Comparison of ENCODE assay signal across 10 cellular contexts in the genomic region with DNA sequence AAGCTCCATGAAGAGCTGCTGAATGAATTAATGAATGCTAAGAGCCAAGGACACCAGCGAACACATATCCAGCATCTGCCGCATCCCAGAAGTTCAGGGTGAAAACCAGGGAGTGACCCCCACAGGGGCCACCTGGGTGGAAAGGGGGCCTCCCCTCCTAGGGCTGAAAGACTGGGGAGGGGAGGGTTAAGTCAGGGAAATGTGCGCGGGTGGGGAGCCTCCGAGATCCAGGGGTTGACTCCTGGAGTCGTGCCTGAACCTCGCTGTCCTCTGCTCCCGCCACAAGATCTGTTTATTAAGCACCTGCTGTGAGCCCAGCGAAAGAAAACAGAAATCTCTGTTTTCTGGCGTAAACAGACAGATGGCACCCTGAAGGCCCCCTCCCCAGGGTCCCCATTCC. TPM values are rescaled to one million over a fixed set of nuclear protein-coding genes. Genes with fewer than 3 reads are reported as not detected.
DNase-seq lines count a peak whose midpoint lies in the region; ATAC-seq and TF ChIP-seq lines count a peak whose summit lies in the region.
"Not testable (repeated sequence)": the region's sequence is repeated elsewhere in the genome, so short reads cannot be mapped to it uniquely, and the experiment has no call there.
"Had no signal": no experiment of that assay in that cellular context is flagged by ENCODE, and none has a peak within 500 bp of the region (broad histone marks: within the 10 kb centered on the region; RNA-seq: fewer than 3 reads in every experiment).

No MANE protein-coding gene starts in this region.

- not testable (repeated sequence) for H3K9me3 Mint-ChIP-seq in activated naive CD4-positive, alpha-beta T cell treated with anti-CD3 and anti-CD28 coated beads for 36 hours; natural killer cell

- intact Hi-C loops in A673 (cut with micrococcal nuclease; ENCODE audit: unreplicated experiment); HCT116 (cut with micrococcal nuclease); spleen (cut with DNase I; ENCODE audit: low total_unique reads): not testable (repeated sequence)
- intact Hi-C loops in activated naive CD4-positive, alpha-beta T cell treated with anti-CD3 and anti-CD28 coated beads for 36 hours (cut with micrococcal nuclease) = loop anchor here (5.0 to 10.0 kb wide), 2 partner anchors 56 to 263 kb away; a partner anchor contains a TSS
- intact Hi-C loops in heart right ventricle (cut with DNase I) (loop anchor here in 3 of 10 donors (5.0 to 10.0 kb wide), 2 partner anchors 53 to 56 kb away; a partner anchor contains a TSS), natural killer cell (cut with micrococcal nuclease) (loop anchor here (5.0 kb wide), 1 partner anchor 56 kb away; a partner anchor contains a TSS)

- POLR2A ChIA-PET in A673 (lab: Charles Lee; ENCODE audit: low non-redundant PET); HCT116 (lab: Charles Lee): not testable (repeated sequence)

- not testable (repeated sequence) for H3K27ac ChIP-seq in A673 (ENCODE audit: low read depth, low read length, poor library complexity, severe bottlenecking); HCT116 (ENCODE audit: low read depth, low read length); RWPE2 (ENCODE audit: poor library complexity, severe bottlenecking)
- H3K27ac ChIP-seq in coronary artery (peak overlapping the region in 1 of 2 donors; percentile 90), heart right ventricle (peak overlapping the region in 9 of 10 donors; percentile 72 to 93 (median 87)), spleen (peak overlapping the region in 7 of 8 donors; percentile 67 to 90 (median 85))

- H3K27ac Mint-ChIP-seq in activated naive CD4-positive, alpha-beta T cell treated with anti-CD3 and anti-CD28 coated beads for 36 hours = not testable (repeated sequence)
- H3K27ac Mint-ChIP-seq in natural killer cell = peak overlapping the region; percentile 73 to 83

- ATAC-seq in HCT116; RWPE2 (ENCODE audit: low read depth); heart right ventricle; natural killer cell: not testable (repeated sequence)

- H3K4me3 Mint-ChIP-seq in activated naive CD4-positive, alpha-beta T cell treated with anti-CD3 and anti-CD28 coated beads for 36 hours = peak overlapping the region; percentile 77
- peak overlapping the region; percentile 89 for H3K4me3 Mint-ChIP-seq in natural killer cell

- peak overlapping the region; percentile 99 for H3K4me2 ChIP-seq in HCT116 (ENCODE audit: low read length)

- CTCF ChIA-PET in A673 (lab: Charles Lee); HCT116 (lab: Charles Lee); activated naive CD4-positive, alpha-beta T cell treated with anti-CD3 and anti-CD28 coated beads for 36 hours (lab: Charles Lee): not testable (repeated sequence)

- not testable (repeated sequence) for TF ChIP-seq CTCF in A673 (conservative IDR thresholded peaks at IDR 0.05; ENCODE audit: low read depth, low read length); HCT116 (IDR thresholded peaks at IDR 0.05 in 2 of 3, conservative IDR thresholded peaks at IDR 0.05 in 1 of 3; ENCODE audit: borderline replicate concordance in 1 of 3, insufficient read depth in 1 of 3, low read depth in 2 of 3, low read length in 2 of 3); RWPE2 (IDR thresholded peaks at IDR 0.05; ENCODE audit: poor library complexity, severe bottlenecking); coronary artery (IDR thresholded peaks at IDR 0.05); heart right ventricle (IDR thresholded peaks at IDR 0.05); natural killer cell (IDR thresholded peaks at IDR 0.05); spleen (IDR thresholded peaks at IDR 0.05 in 8 of 11, conservative IDR thresholded peaks at IDR 0.05 in 3 of 11)

- H3K4me1 ChIP-seq in A673 (ENCODE audit: insufficient read depth, low read length, poor library complexity, severe bottlenecking); RWPE2 (ENCODE audit: insufficient read depth, poor library complexity, severe bottlenecking): not testable (repeated sequence)
- peaks cover 7 to 22% of the 10 kb centered on the region in 2 experiments for H3K4me1 ChIP-seq in HCT116 (ENCODE audit: control insufficient read depth in 1 of 2, insufficient read depth in 2 of 2, low read length in 2 of 2)
- peaks cover 0 to 22% (median 14%) of the 10 kb centered on the region in 9 donors for H3K4me1 ChIP-seq in heart right ventricle
- peaks cover 0 to 37% (median 25%) of the 10 kb centered on the region in 6 donors for H3K4me1 ChIP-seq in spleen

- H3K9me3 ChIP-seq in A673 (ENCODE audit: low read depth, low read length, poor library complexity, severe bottlenecking); HCT116 (ENCODE audit: control insufficient read depth in 1 of 2, insufficient read depth in 1 of 2, low read depth in 1 of 2, low read length in 2 of 2); RWPE2 (ENCODE audit: severe bottlenecking); heart right ventricle; spleen: not testable (repeated sequence)

- not testable (repeated sequence) for H3K36me3 Mint-ChIP-seq in activated naive CD4-positive, alpha-beta T cell treated with anti-CD3 and anti-CD28 coated beads for 36 hours (ENCODE audit: low read depth); natural killer cell

- not testable (repeated sequence) for H2AFZ ChIP-seq in HCT116 (ENCODE audit: low read depth, low read length, poor library complexity, severe bottlenecking)

- H3K4me1 Mint-ChIP-seq in activated naive CD4-positive, alpha-beta T cell treated with anti-CD3 and anti-CD28 coated beads for 36 hours (ENCODE audit: low read depth) = peaks cover 15% of the 10 kb centered on the region
- H3K4me1 Mint-ChIP-seq in natural killer cell = peaks cover 11 to 33% of the 10 kb centered on the region in 2 donors

- WGBS in heart right ventricle, 2 donors = 35 to 39% methylated on average over 10 of the region's 10 CpGs
- 55 to 94% (median 66%) methylated on average over 2 to 10 of the region's 10 CpGs for WGBS in spleen, 5 donors

- not testable (repeated sequence) for H3K27me3 Mint-ChIP-seq in activated naive CD4-positive, alpha-beta T cell treated with anti-CD3 and anti-CD28 coated beads for 36 hours (ENCODE audit: low read depth); natural killer cell (ENCODE audit: low read depth in 2 of 2)

- not testable (repeated sequence) for H3K27me3 ChIP-seq in A673 (replicated peaks; ENCODE audit: insufficient read depth, low read depth, low read length, poor library complexity); HCT116 (ENCODE audit: insufficient read depth, low read length); RWPE2 (ENCODE audit: insufficient read depth, poor library complexity, severe bottlenecking); heart right ventricle; spleen (replicated peaks in 1 of 7)

- TF ChIP-seq POLR2A in HCT116 (IDR thresholded peaks at IDR 0.05; ENCODE audit: borderline replicate concordance, extremely low read depth, insufficient read depth, insufficient read length); spleen (IDR thresholded peaks at IDR 0.05): not testable (repeated sequence)

- H3K36me3 ChIP-seq in A673 (ENCODE audit: insufficient read depth, low read length, poor library complexity, severe bottlenecking); HCT116 (ENCODE audit: control insufficient read depth in 1 of 2, insufficient read depth in 2 of 2, low read length in 2 of 2); RWPE2 (ENCODE audit: low read depth); heart right ventricle; spleen: not testable (repeated sequence)

- RAD21 ChIA-PET in HCT116 (lab: Charles Lee; ENCODE audit: low non-redundant PET in 1 of 2, low total read pairs in 2 of 2, uncharacterized antibody in 2 of 2, unreplicated experiment in 2 of 2) = not testable (repeated sequence)

- H3K9ac ChIP-seq in HCT116 (ENCODE audit: low read length) = peak overlapping the region; percentile 77

- peak overlapping the region; percentile 83 for H3K4me3 ChIP-seq in A673 (ENCODE audit: low read depth, low read length, poor library complexity, severe bottlenecking)
- H3K4me3 ChIP-seq in HCT116 (replicated peaks in 1 of 2; ENCODE audit: low read depth in 1 of 2, low read length in 2 of 2) = peak overlapping the region; percentile 57 to 77
- peak overlapping the region; percentile 65 for H3K4me3 ChIP-seq in RWPE2 (ENCODE audit: severe bottlenecking)
- peak overlapping the region; percentile 97 for H3K4me3 ChIP-seq in coronary artery
- H3K4me3 ChIP-seq in heart right ventricle = peak overlapping the region; percentile 59 to 90 (median 80)
- H3K4me3 ChIP-seq in spleen = peak overlapping the region in 7 of 8 donors; percentile 56 to 95 (median 79)

- not testable (repeated sequence) for BruUV-seq in A673 (replicated peaks; lab: Mats Ljungman, UMichigan); HCT116 (replicated peaks; lab: Mats Ljungman, UMichigan)

- not testable (repeated sequence) for TF ChIP-seq RAD21 in HCT116 (IDR thresholded peaks at IDR 0.05; ENCODE audit: low read depth)

- not testable (repeated sequence) for H4K20me1 ChIP-seq in HCT116 (ENCODE audit: insufficient read depth)

- H3K79me2 ChIP-seq in HCT116 (ENCODE audit: insufficient read depth, low read length) = not testable (repeated sequence)

- DNase-seq in A673 (ENCODE audit: low spot score); HCT116 (ENCODE audit: low read depth, low spot score); RWPE2 (ENCODE audit: low spot score); activated naive CD4-positive, alpha-beta T cell treated with anti-CD3 and anti-CD28 coated beads for 36 hours; coronary artery (ENCODE audit: low spot score); heart right ventricle; natural killer cell; spleen: not testable (repeated sequence)

- H3K9me2 ChIP-seq in HCT116 (ENCODE audit: insufficient read depth) = not testable (repeated sequence)

RNA-seq across cellular contexts. Expression of a gene that starts 16.0 kb away (rescaled TPM):
- total RNA-seq in A673 (2021) = 1,866 and 1,908 TPM in 2 replicates
- total RNA-seq in HCT116 (2021; ENCODE audit: unreplicated experiment) = 1,685 TPM
- polyA plus RNA-seq in HCT116 (2012) = 8.8 and 29.6 TPM in 2 replicates
- total RNA-seq in activated naive CD4-positive, alpha-beta T cell treated with anti-CD3 and anti-CD28 coated beads for 36 hours = 1,000 to 10,000 TPM; 1,341 to 1,386 TPM
- total RNA-seq in heart right ventricle = 1,000 to 10,000 TPM in 8 of 10 donors, 100 to 1,000 TPM in 2; 635 to 5,242 (median 1,949) TPM
- polyA plus RNA-seq in heart right ventricle = not detected
- total RNA-seq in natural killer cell = 1,000 to 10,000 TPM; 2,937 to 3,261 (median 3,038) TPM
- 1,000 to 10,000 TPM in 4 of 7 donors, under 1 TPM in 3; under 0.01 to 8,075 (median 6,234) TPM for total RNA-seq in spleen
- polyA plus RNA-seq in spleen = not detected
- total RNA-seq: M059J, myocyte had no signal

RNA-seq across cellular contexts. Expression of a gene that starts 57.5 kb away (rescaled TPM):
- total RNA-seq in A673 (2021) = 47.3 and 47.6 TPM in 2 replicates
- 35.5 TPM for total RNA-seq in HCT116 (2021; ENCODE audit: unreplicated experiment)
- 26.1 and 29.5 TPM in 2 replicates for polyA plus RNA-seq in HCT116 (2012)
- 10 to 100 TPM; 53.3 to 53.4 TPM for total RNA-seq in activated naive CD4-positive, alpha-beta T cell treated with anti-CD3 and anti-CD28 coated beads for 36 hours
- total RNA-seq in heart right ventricle = 10 to 100 TPM in 8 of 10 donors, 1 to 10 TPM in 2; 7.9 to 34.0 (median 11.7) TPM
- 10 to 100 TPM; 17.4 to 18.7 TPM for polyA plus RNA-seq in heart right ventricle
- 10 to 100 TPM; 62.1 to 73.1 (median 73.0) TPM for total RNA-seq in natural killer cell
- total RNA-seq in spleen = 100 to 1,000 TPM in 6 of 7 donors, 10 to 100 TPM in 1; 98.8 to 150 (median 122) TPM
- polyA plus RNA-seq in spleen = 100 to 1,000 TPM in 1 of 3 donors, 10 to 100 TPM in 2; 59.7 to 105 (median 78.6) TPM
